ENCODE assay signal across 8 cellular contexts in genomic region chr19:14556662-14557188, GRCh38. TPM values are rescaled to one million over a fixed set of nuclear protein-coding genes. Genes with fewer than 3 reads are reported as not detected.
DNase-seq lines count a peak whose midpoint lies in the region; TF ChIP-seq lines count a peak whose summit lies in the region.

No MANE protein-coding gene starts in this region.

- no peaks in the 10 kb centered on the region for H3K9me3 ChIP-seq in BE2C
- H3K9me3 ChIP-seq in liver (ENCODE audit: control insufficient read depth in 4 of 4, low read length in 3 of 4), result no peaks in the 10 kb centered on the region

- peak; percentile 62 to 85 for TF ChIP-seq RAD21 in liver (IDR thresholded peaks at IDR 0.05)

- no peaks in the 10 kb centered on the region for H3K27me3 ChIP-seq in BE2C
- H3K27me3 ChIP-seq in liver (ENCODE audit: control insufficient read depth in 4 of 4, insufficient read depth in 4 of 4, low read length in 3 of 4), result no peaks in the 10 kb centered on the region

- no peak overlapping the region for H3K27ac ChIP-seq in liver (ENCODE audit: low read depth in 1 of 2, low read length in 2 of 2)

- no peak overlapping the region for H3K9ac ChIP-seq in liver (ENCODE audit: low read depth in 1 of 2, low read length in 2 of 2)

- peak; percentile 84 for DNase-seq in BE2C
- peak; percentile 90 for DNase-seq in GM20000 (ENCODE audit: low spot score)
- peak; percentile 56 for DNase-seq in NCI-H2227 (lab: John Stamatoyannopoulos, UW; ENCODE audit: unreplicated experiment)
- DNase-seq in activated CD4-positive, alpha-beta T cell treated with anti-CD3 and anti-CD28 coated beads, Interleukin-2, amount 50 U/mL, for 1 hour, result peak; percentile 72
- DNase-seq in dedifferentiated amniotic fluid mesenchymal stem cell (ENCODE audit: extremely low spot score), result peak; percentile 65
- peak; percentile 60 to 74 for DNase-seq in stimulated activated CD4-positive, alpha-beta T cell treated with anti-CD3 and anti-CD28 coated beads, Interleukin-4, amount 100 ng/mL, for 4 hours
- DNase-seq in SHP77 treated with DMSO at 0.1 percent for 48 hours (lab: John Stamatoyannopoulos, UW), result no peak

- TF ChIP-seq CTCF in BE2C (IDR thresholded peaks at IDR 0.05; ENCODE audit: low read depth, low read length) (peak; percentile 96), GM20000 (IDR thresholded peaks at IDR 0.05; ENCODE audit: extremely low read depth, missing control alignments) (peak; percentile 91), liver (IDR thresholded peaks at IDR 0.05; ENCODE audit: low read depth, low read length, missing input control) (peak; percentile 90)

- peaks cover 3% of the 10 kb centered on the region; the same call in 1 of the 2 replicates for H3K4me1 ChIP-seq in BE2C
- peaks cover 21 to 57% (median 47%) of the 10 kb centered on the region in 4 donors for H3K4me1 ChIP-seq in liver (ENCODE audit: control insufficient read depth in 4 of 4, insufficient read depth in 4 of 4, low read length in 3 of 4)

- WGBS in liver, result 11% methylated on average over 18 of the region's 18 CpGs

- H3K36me3 ChIP-seq in BE2C, result no peaks in the 10 kb centered on the region
- H3K36me3 ChIP-seq in liver (ENCODE audit: control insufficient read depth in 4 of 4, insufficient read depth in 3 of 4, low read depth in 1 of 4, low read length in 3 of 4), result peaks cover 0 to 3% (median 0%) of the 10 kb centered on the region in 4 donors

- H3K4me3 ChIP-seq in BE2C (ENCODE audit: low read depth, low read length) (no peak overlapping the region), liver (ENCODE audit: low read depth in 1 of 3, low read length in 3 of 3) (peak overlapping the region in 1 of 3 donors; percentile 16)

TF ChIP-seq in liver, 16 proteins besides CTCF, POLR2A, EP300 and RAD21:
- TF ChIP-seq RXRA (IDR thresholded peaks at IDR 0.05), result peak in 1 of 2 donors; percentile 42
- no peak for TF ChIP-seq JUND (IDR thresholded peaks at IDR 0.05)
- TF ChIP-seq, protein P1, sequence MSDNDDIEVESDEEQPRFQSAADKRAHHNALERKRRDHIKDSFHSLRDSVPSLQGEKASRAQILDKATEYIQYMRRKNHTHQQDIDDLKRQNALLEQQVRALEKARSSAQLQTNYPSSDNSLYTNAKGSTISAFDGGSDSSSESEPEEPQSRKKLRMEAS (IDR thresholded peaks at IDR 0.05), result no peak
- no peak for TF ChIP-seq HNF4G (IDR thresholded peaks at IDR 0.05)
- TF ChIP-seq REST (IDR thresholded peaks at IDR 0.05), result no peak
- TF ChIP-seq, protein P2, sequence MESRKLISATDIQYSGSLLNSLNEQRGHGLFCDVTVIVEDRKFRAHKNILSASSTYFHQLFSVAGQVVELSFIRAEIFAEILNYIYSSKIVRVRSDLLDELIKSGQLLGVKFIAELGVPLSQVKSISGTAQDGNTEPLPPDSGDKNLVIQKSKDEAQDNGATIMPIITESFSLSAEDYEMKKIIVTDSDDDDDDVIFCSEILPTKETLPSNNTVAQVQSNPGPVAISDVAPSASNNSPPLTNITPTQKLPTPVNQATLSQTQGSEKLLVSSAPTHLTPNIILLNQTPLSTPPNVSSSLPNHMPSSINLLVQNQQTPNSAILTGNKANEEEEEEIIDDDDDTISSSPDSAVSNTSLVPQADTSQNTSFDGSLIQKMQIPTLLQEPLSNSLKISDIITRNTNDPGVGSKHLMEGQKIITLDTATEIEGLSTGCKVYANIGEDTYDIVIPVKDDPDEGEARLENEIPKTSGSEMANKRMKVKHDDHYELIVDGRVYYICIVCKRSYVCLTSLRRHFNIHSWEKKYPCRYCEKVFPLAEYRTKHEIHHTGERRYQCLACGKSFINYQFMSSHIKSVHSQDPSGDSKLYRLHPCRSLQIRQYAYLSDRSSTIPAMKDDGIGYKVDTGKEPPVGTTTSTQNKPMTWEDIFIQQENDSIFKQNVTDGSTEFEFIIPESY (IDR thresholded peaks at IDR 0.05), result no peak
- no peak for TF ChIP-seq GABPA (IDR thresholded peaks at IDR 0.05 in 1 of 2, conservative IDR thresholded peaks at IDR 0.05 in 1 of 2)
- TF ChIP-seq FOXA2 (IDR thresholded peaks at IDR 0.05), result no peak
- TF ChIP-seq NR2F2 (IDR thresholded peaks at IDR 0.05), result no peak
- TF ChIP-seq HNF4A (conservative IDR thresholded peaks at IDR 0.05), result peak in 1 of 2 donors; percentile 21
- TF ChIP-seq FOXA1 (IDR thresholded peaks at IDR 0.05), result no peak
- no peak for TF ChIP-seq YY1 (IDR thresholded peaks at IDR 0.05)
- TF ChIP-seq EGR1 (IDR thresholded peaks at IDR 0.05; ENCODE audit: low read depth in 2 of 2), result no peak
TF ChIP-seq in liver: peak in this region for 2.

RNA-seq across cellular contexts. Expression of gene NDUFB7, which starts 15.1 kb away (rescaled TPM):
- polyA plus RNA-seq in BE2C (2012; ENCODE audit: insufficient read depth, insufficient read length, low read depth), result 947 TPM
- 100 to 1,000 TPM; 110 to 222 TPM for total RNA-seq in liver
- 100 to 1,000 TPM; 282 to 293 TPM for polyA plus RNA-seq in liver

RNA-seq across cellular contexts. Expression of gene CLEC17A, which starts 26.2 kb away (rescaled TPM):
- polyA plus RNA-seq in BE2C (2012; ENCODE audit: insufficient read depth, insufficient read length, low read depth), result not detected
- under 1 TPM in 1 of 2 donors, not detected in 1; 0.28 TPM for total RNA-seq in liver
- under 1 TPM in 1 of 2 donors, not detected in 1; 0.22 TPM for polyA plus RNA-seq in liver

RNA-seq across cellular contexts. Expression of gene TECR, which starts 27.3 kb away (rescaled TPM):
- 236 TPM for polyA plus RNA-seq in BE2C (2012; ENCODE audit: insufficient read depth, insufficient read length, low read depth)
- total RNA-seq in liver, result 10 to 100 TPM; 26.4 to 35.3 TPM
- 100 to 1,000 TPM in 1 of 2 donors, 10 to 100 TPM in 1; 86.3 to 157 TPM for polyA plus RNA-seq in liver

RNA-seq across cellular contexts. Expression of gene DNAJB1, which starts 38.5 kb away (rescaled TPM):
- polyA plus RNA-seq in BE2C (2012; ENCODE audit: insufficient read depth, insufficient read length, low read depth), result 90.6 TPM
- total RNA-seq in liver, result 10 to 100 TPM; 32.5 to 43.0 TPM
- 10 to 100 TPM; 29.4 to 36.5 TPM for polyA plus RNA-seq in liver
